In the genomic region with DNA sequence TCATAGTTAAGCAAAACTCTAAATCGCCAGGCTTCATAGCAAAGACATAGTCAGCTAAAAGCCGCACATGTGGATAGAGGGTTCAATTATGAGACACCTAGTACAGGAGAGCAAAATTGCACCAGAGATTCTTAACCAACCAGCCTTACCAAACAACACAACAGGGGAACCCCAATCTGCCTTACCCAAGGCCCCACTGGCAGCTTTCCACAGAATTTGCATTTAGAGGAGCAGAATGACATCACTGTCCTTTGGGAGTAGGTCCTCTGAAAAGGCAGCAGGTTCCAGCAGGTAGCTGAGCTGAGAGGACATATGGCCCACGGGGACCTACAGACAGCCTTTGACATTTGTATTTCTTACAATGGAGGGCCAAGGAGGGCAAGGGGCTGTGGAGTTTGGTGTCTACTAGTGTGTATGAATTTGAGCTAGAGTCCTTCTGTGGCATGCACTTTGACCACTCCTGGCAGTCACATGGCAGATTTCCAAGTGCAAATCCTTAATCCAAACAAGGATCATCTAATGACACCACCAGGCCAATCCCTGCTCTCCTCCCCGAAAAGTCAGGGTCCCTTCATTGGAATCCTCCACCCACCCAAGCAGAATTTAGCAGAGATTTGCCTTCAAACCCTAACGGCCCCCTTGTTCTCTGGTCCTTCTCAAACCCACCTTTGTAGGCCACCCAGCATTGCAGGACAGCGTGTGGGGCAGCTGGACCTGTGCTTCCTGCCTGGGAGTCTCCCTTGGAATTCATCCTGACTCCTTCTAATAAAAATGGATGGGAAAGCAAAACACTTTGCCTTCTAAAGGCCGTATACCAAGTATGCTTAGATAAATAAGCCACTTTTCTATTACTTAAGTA, we compare ENCODE assay signal across 1 cellular context.
TF ChIP-seq lines count a peak whose summit lies in the region.

No MANE protein-coding gene starts in this region.

TF ChIP-seq in H1, 55 proteins besides CTCF, POLR2A, EP300 and RAD21 (continued from another document):
- TF ChIP-seq, protein P1, sequence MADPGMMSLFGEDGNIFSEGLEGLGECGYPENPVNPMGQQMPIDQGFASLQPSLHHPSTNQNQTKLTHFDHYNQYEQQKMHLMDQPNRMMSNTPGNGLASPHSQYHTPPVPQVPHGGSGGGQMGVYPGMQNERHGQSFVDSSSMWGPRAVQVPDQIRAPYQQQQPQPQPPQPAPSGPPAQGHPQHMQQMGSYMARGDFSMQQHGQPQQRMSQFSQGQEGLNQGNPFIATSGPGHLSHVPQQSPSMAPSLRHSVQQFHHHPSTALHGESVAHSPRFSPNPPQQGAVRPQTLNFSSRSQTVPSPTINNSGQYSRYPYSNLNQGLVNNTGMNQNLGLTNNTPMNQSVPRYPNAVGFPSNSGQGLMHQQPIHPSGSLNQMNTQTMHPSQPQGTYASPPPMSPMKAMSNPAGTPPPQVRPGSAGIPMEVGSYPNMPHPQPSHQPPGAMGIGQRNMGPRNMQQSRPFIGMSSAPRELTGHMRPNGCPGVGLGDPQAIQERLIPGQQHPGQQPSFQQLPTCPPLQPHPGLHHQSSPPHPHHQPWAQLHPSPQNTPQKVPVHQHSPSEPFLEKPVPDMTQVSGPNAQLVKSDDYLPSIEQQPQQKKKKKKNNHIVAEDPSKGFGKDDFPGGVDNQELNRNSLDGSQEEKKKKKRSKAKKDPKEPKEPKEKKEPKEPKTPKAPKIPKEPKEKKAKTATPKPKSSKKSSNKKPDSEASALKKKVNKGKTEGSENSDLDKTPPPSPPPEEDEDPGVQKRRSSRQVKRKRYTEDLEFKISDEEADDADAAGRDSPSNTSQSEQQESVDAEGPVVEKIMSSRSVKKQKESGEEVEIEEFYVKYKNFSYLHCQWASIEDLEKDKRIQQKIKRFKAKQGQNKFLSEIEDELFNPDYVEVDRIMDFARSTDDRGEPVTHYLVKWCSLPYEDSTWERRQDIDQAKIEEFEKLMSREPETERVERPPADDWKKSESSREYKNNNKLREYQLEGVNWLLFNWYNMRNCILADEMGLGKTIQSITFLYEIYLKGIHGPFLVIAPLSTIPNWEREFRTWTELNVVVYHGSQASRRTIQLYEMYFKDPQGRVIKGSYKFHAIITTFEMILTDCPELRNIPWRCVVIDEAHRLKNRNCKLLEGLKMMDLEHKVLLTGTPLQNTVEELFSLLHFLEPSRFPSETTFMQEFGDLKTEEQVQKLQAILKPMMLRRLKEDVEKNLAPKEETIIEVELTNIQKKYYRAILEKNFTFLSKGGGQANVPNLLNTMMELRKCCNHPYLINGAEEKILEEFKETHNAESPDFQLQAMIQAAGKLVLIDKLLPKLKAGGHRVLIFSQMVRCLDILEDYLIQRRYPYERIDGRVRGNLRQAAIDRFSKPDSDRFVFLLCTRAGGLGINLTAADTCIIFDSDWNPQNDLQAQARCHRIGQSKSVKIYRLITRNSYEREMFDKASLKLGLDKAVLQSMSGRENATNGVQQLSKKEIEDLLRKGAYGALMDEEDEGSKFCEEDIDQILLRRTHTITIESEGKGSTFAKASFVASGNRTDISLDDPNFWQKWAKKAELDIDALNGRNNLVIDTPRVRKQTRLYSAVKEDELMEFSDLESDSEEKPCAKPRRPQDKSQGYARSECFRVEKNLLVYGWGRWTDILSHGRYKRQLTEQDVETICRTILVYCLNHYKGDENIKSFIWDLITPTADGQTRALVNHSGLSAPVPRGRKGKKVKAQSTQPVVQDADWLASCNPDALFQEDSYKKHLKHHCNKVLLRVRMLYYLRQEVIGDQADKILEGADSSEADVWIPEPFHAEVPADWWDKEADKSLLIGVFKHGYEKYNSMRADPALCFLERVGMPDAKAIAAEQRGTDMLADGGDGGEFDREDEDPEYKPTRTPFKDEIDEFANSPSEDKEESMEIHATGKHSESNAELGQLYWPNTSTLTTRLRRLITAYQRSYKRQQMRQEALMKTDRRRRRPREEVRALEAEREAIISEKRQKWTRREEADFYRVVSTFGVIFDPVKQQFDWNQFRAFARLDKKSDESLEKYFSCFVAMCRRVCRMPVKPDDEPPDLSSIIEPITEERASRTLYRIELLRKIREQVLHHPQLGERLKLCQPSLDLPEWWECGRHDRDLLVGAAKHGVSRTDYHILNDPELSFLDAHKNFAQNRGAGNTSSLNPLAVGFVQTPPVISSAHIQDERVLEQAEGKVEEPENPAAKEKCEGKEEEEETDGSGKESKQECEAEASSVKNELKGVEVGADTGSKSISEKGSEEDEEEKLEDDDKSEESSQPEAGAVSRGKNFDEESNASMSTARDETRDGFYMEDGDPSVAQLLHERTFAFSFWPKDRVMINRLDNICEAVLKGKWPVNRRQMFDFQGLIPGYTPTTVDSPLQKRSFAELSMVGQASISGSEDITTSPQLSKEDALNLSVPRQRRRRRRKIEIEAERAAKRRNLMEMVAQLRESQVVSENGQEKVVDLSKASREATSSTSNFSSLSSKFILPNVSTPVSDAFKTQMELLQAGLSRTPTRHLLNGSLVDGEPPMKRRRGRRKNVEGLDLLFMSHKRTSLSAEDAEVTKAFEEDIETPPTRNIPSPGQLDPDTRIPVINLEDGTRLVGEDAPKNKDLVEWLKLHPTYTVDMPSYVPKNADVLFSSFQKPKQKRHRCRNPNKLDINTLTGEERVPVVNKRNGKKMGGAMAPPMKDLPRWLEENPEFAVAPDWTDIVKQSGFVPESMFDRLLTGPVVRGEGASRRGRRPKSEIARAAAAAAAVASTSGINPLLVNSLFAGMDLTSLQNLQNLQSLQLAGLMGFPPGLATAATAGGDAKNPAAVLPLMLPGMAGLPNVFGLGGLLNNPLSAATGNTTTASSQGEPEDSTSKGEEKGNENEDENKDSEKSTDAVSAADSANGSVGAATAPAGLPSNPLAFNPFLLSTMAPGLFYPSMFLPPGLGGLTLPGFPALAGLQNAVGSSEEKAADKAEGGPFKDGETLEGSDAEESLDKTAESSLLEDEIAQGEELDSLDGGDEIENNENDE (IDR thresholded peaks at IDR 0.05; ENCODE audit: insufficient replicate concordance, low read length): no peak
- no peak for TF ChIP-seq TAF7 (optimal IDR thresholded peaks at IDR 0.05; ENCODE audit: borderline replicate concordance, low read depth, low read length)
- TF ChIP-seq TAF1 (IDR thresholded peaks at IDR 0.05; ENCODE audit: low read depth, low read length): no peak
